1 cellular context compared by ENCODE assay signal in the genomic region with DNA sequence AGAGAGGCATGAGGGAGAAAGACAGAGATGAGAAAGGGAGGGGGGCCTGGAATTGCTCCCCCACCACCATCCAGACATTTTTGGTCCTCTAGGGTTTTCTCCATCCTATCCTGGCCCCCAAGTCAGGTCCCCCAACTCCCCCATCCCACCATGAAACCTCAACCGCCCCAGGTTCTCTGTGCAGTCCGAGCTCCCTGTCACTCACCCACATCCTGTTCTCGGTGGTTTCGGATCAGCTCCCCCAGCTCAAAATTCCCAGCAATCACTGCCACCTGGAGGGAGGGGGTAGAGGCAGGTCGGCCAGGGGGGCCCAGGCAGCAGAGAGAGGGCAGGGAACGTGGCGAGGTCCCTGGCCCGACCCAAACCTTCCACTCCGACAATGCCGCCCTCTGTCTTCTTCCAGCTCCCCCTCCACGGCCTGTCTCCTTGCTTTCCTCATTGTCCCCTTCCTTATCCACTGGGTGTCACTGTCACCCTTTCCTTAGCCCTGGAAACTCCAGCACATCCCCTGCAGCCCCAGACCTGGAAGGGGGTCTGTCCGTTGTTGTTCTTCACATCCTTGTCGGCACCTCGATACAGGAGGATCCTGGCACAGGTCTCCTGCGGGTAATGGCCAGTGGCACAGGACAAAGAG.
TF ChIP-seq lines count a peak whose summit lies in the region.

No MANE protein-coding gene starts in this region.

TF ChIP-seq in K562, 482 proteins besides CTCF, POLR2A, EP300 and RAD21 (continued from another document):
- TF ChIP-seq, protein P1, sequence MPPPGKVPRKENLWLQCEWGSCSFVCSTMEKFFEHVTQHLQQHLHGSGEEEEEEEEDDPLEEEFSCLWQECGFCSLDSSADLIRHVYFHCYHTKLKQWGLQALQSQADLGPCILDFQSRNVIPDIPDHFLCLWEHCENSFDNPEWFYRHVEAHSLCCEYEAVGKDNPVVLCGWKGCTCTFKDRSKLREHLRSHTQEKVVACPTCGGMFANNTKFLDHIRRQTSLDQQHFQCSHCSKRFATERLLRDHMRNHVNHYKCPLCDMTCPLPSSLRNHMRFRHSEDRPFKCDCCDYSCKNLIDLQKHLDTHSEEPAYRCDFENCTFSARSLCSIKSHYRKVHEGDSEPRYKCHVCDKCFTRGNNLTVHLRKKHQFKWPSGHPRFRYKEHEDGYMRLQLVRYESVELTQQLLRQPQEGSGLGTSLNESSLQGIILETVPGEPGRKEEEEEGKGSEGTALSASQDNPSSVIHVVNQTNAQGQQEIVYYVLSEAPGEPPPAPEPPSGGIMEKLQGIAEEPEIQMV (tag; conservative IDR thresholded peaks at IDR 0.05; ENCODE audit: low read depth) = peak; percentile 71; the same call in 1 of the 2 replicates
- TF ChIP-seq SNIP1 (IDR thresholded peaks at IDR 0.05; ENCODE audit: low read depth) (no peak), ZNF263 (CRISPR knock-in tag; IDR thresholded peaks at IDR 0.05; ENCODE audit: borderline replicate concordance) (peak; percentile 61; the same call in 1 of the 2 replicates)
TF ChIP-seq in K562: peak in this region for 15.
